In the genomic region with DNA sequence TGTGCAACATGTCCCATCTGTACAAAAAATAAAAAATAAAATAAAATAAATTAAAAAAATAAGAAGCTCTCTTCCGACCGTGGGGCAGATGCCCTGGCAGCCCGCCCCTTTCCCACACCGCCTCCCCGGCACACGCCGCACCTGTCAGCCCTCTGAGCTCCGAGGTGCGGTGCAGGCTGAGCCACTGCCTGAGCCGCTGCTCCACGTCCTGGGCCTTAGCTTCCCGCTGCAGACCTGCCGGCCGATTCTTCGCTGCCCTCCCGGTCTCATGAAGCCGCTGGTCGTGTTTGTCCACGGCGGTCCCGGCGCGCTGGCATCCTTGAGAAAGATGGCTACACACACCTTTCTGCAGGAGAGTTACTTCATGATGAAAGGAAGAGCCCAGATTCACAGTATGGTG, we compare ENCODE assay signal across 35 cellular contexts. TPM values are rescaled to one million over a fixed set of nuclear protein-coding genes. Genes with fewer than 3 reads are reported as not detected.
"Had no signal": no experiment of that assay in that cellular context is flagged by ENCODE, and none has a peak within 500 bp of the region (broad histone marks: within the 10 kb centered on the region; RNA-seq: fewer than 3 reads in every experiment).

No MANE protein-coding gene starts in this region.

- H3K4me3 Mint-ChIP-seq: activated CD4-positive, alpha-beta T cell treated with anti-CD3 and anti-CD28 coated beads, Interleukin-2, amount 10 ng/mL, durations not matched to agents 24 days and 14 days; activated CD8-positive, alpha-beta T cell treated with anti-CD3 and anti-CD28 coated beads for 36 hours; activated naive CD8-positive, alpha-beta T cell treated with anti-CD3 and anti-CD28 coated beads for 36 hours; activated T-cell treated with anti-CD3 and anti-CD28 coated beads, Interleukin-2, amount 50 U/mL, for 72 hours; activated T-helper 17 cell treated with anti-CD3 and anti-CD28 coated beads, Interleukin-2, amount 50 U/mL, for 72 hours; central memory CD8-positive, alpha-beta T cell; T-cell; T-helper 17 cell had no signal

- ATAC-seq: activated CD8-positive, alpha-beta T cell treated with anti-CD3 and anti-CD28 coated beads for 36 hours; activated T-cell treated with anti-CD3 and anti-CD28 coated beads, Interleukin-2, amount 50 U/mL, for 72 hours; activated T-helper 17 cell treated with anti-CD3 and anti-CD28 coated beads, Interleukin-2, amount 50 U/mL, for 72 hours; Panc1; SK-N-SH treated with all-trans-retinoic acid at 6 μM for 48 hours; T-cell; T-helper 17 cell had no signal

- DNase-seq: activated CD4-positive, alpha-beta T cell treated with anti-CD3 and anti-CD28 coated beads, Interleukin-2, amount 10 ng/mL, durations not matched to agents 24 days and 14 days; activated CD4-positive, alpha-beta T cell treated with anti-CD3 and anti-CD28 coated beads, Interleukin-2, amount 50 U/mL, for 4 hours; activated CD8-positive, alpha-beta T cell treated with anti-CD3 and anti-CD28 coated beads for 36 hours; activated effector memory CD4-positive, alpha-beta T cell treated with anti-CD3 and anti-CD28 coated beads, Interleukin-2, amount 50 U/mL, for 16 hours; activated naive CD4-positive, alpha-beta T cell; activated naive CD4-positive, alpha-beta T cell treated with anti-CD3 and anti-CD28 coated beads, Interleukin-2, amount 50 U/mL, for 16 hours; activated naive CD8-positive, alpha-beta T cell treated with anti-CD3 and anti-CD28 coated beads for 36 hours; activated T-cell treated with anti-CD3 and anti-CD28 coated beads, Interleukin-2, amount 50 U/mL, for 1 hour; activated T-cell treated with anti-CD3 and anti-CD28 coated beads, Interleukin-2, amount 50 U/mL, for 72 hours; amniotic stem cell; Kasumi-1; KG1; MG63; MV-4-11; NCI-H1092; NCI-H1436 treated with DMSO at 0.1 percent for 48 hours; NCI-H1694 treated with DMSO at 0.1 percent for 48 hours; NCI-H2029; NCI-H2171; NCI-H226; NCI-H446 treated with DMSO at 0.1 percent for 48 hours; NCI-H524; SHP77; T-cell; T-helper 17 cell; WERI-Rb-1 had no signal

- H3K36me3 Mint-ChIP-seq: activated naive CD8-positive, alpha-beta T cell treated with anti-CD3 and anti-CD28 coated beads for 36 hours; T-cell had no signal

- H3K4me3 ChIP-seq: cardiac muscle cell, MG63, SJSA1 had no signal

- H3K4me1 Mint-ChIP-seq: central memory CD8-positive, alpha-beta T cell had no signal

- H3K4me1 ChIP-seq: SJSA1 had no signal

- H3K27ac ChIP-seq: cardiac muscle cell, SJSA1, WERI-Rb-1 had no signal

- H3K9me3 Mint-ChIP-seq: activated CD4-positive, alpha-beta T cell treated with anti-CD3 and anti-CD28 coated beads, Interleukin-2, amount 10 ng/mL, durations not matched to agents 24 days and 14 days; activated CD8-positive, alpha-beta T cell treated with anti-CD3 and anti-CD28 coated beads for 36 hours; activated naive CD8-positive, alpha-beta T cell treated with anti-CD3 and anti-CD28 coated beads for 36 hours; activated T-cell treated with anti-CD3 and anti-CD28 coated beads, Interleukin-2, amount 50 U/mL, for 72 hours; activated T-helper 17 cell treated with anti-CD3 and anti-CD28 coated beads, Interleukin-2, amount 50 U/mL, for 72 hours; central memory CD8-positive, alpha-beta T cell; T-cell had no signal

- H3K36me3 ChIP-seq: cardiac muscle cell, MG63, SJSA1, WERI-Rb-1 had no signal

- H3K9me3 ChIP-seq: MG63, SJSA1 had no signal

- H3K27ac Mint-ChIP-seq: activated CD4-positive, alpha-beta T cell treated with anti-CD3 and anti-CD28 coated beads, Interleukin-2, amount 10 ng/mL, durations not matched to agents 24 days and 14 days; activated CD8-positive, alpha-beta T cell treated with anti-CD3 and anti-CD28 coated beads for 36 hours; activated naive CD8-positive, alpha-beta T cell treated with anti-CD3 and anti-CD28 coated beads for 36 hours; activated T-cell treated with anti-CD3 and anti-CD28 coated beads, Interleukin-2, amount 50 U/mL, for 72 hours; activated T-helper 17 cell treated with anti-CD3 and anti-CD28 coated beads, Interleukin-2, amount 50 U/mL, for 72 hours; T-cell; T-helper 17 cell had no signal

RNA-seq across cellular contexts. Expression of gene CLPSL2, which starts 10.7 kb away (rescaled TPM):
- total RNA-seq: activated CD4-positive, alpha-beta T cell treated with anti-CD3 and anti-CD28 coated beads, Interleukin-2, amount 10 ng/mL, durations not matched to agents 24 days and 14 days; activated CD8-positive, alpha-beta memory T cell treated with anti-CD3 and anti-CD28 coated beads for 36 hours; activated CD8-positive, alpha-beta T cell treated with anti-CD3 and anti-CD28 coated beads for 36 hours; activated naive CD8-positive, alpha-beta T cell treated with anti-CD3 and anti-CD28 coated beads for 36 hours; activated T-cell treated with anti-CD3 and anti-CD28 coated beads, Interleukin-2, amount 50 U/mL, for 72 hours; activated T-helper 17 cell treated with anti-CD3 and anti-CD28 coated beads, Interleukin-2, amount 50 U/mL, for 72 hours; aorta; cardiac muscle cell; RPMI7951; SJSA1; T-cell; T-helper 17 cell had no signal
- polyA plus RNA-seq: aorta had no signal

RNA-seq across cellular contexts. Expression of gene CLPSL1, which starts 15.1 kb away (rescaled TPM):
- total RNA-seq: activated CD4-positive, alpha-beta T cell treated with anti-CD3 and anti-CD28 coated beads, Interleukin-2, amount 10 ng/mL, durations not matched to agents 24 days and 14 days; activated CD8-positive, alpha-beta memory T cell treated with anti-CD3 and anti-CD28 coated beads for 36 hours; activated CD8-positive, alpha-beta T cell treated with anti-CD3 and anti-CD28 coated beads for 36 hours; activated naive CD8-positive, alpha-beta T cell treated with anti-CD3 and anti-CD28 coated beads for 36 hours; activated T-cell treated with anti-CD3 and anti-CD28 coated beads, Interleukin-2, amount 50 U/mL, for 72 hours; activated T-helper 17 cell treated with anti-CD3 and anti-CD28 coated beads, Interleukin-2, amount 50 U/mL, for 72 hours; aorta; cardiac muscle cell; RPMI7951; SJSA1; T-cell; T-helper 17 cell had no signal
- polyA plus RNA-seq: aorta, cardiac muscle cell had no signal

RNA-seq across cellular contexts. Expression of gene ARMC12, which starts 28.9 kb away (rescaled TPM):
- total RNA-seq: RPMI7951, SJSA1 had no signal

RNA-seq across cellular contexts. Expression of gene CLPS, which starts 31.4 kb away (rescaled TPM):
- total RNA-seq: activated CD4-positive, alpha-beta T cell treated with anti-CD3 and anti-CD28 coated beads, Interleukin-2, amount 10 ng/mL, durations not matched to agents 24 days and 14 days; activated CD8-positive, alpha-beta memory T cell treated with anti-CD3 and anti-CD28 coated beads for 36 hours; activated CD8-positive, alpha-beta T cell treated with anti-CD3 and anti-CD28 coated beads for 36 hours; activated naive CD8-positive, alpha-beta T cell treated with anti-CD3 and anti-CD28 coated beads for 36 hours; activated T-cell treated with anti-CD3 and anti-CD28 coated beads, Interleukin-2, amount 50 U/mL, for 72 hours; cardiac muscle cell; RPMI7951; SJSA1; T-helper 17 cell had no signal
- polyA plus RNA-seq: cardiac muscle cell had no signal

RNA-seq across cellular contexts. Expression of gene LHFPL5, which starts 39.4 kb away (rescaled TPM):
- total RNA-seq: activated CD4-positive, alpha-beta T cell treated with anti-CD3 and anti-CD28 coated beads, Interleukin-2, amount 10 ng/mL, durations not matched to agents 24 days and 14 days; activated CD8-positive, alpha-beta memory T cell treated with anti-CD3 and anti-CD28 coated beads for 36 hours; activated CD8-positive, alpha-beta T cell treated with anti-CD3 and anti-CD28 coated beads for 36 hours; activated naive CD8-positive, alpha-beta T cell treated with anti-CD3 and anti-CD28 coated beads for 36 hours; activated T-cell treated with anti-CD3 and anti-CD28 coated beads, Interleukin-2, amount 50 U/mL, for 72 hours; aorta; cardiac muscle cell; RPMI7951; SJSA1; T-cell; T-helper 17 cell had no signal
- polyA plus RNA-seq: aorta, cardiac muscle cell had no signal
